ENCODE assay signal across 2 cellular contexts in genomic region chr20:62832951-62833391, GRCh38.
TF ChIP-seq lines count a peak whose summit lies in the region.

No MANE protein-coding gene starts in this region.

TF ChIP-seq in SK-N-SH, 30 proteins besides CTCF, POLR2A, EP300 and RAD21:
- TF ChIP-seq MEF2A (IDR thresholded peaks at IDR 0.05; ENCODE audit: borderline replicate concordance, low read depth) (no peak), NRF1 (IDR thresholded peaks at IDR 0.05; ENCODE audit: low read depth, low read length) (no peak), SIN3A (IDR thresholded peaks at IDR 0.05; ENCODE audit: borderline replicate concordance, low read depth, low read length) (no peak), RXRA (IDR thresholded peaks at IDR 0.05; ENCODE audit: borderline replicate concordance, low read depth) (no peak), REST (IDR thresholded peaks at IDR 0.05; ENCODE audit: low read depth, low read length) (no peak), TCF12 (IDR thresholded peaks at IDR 0.05) (no peak), JUND (IDR thresholded peaks at IDR 0.05) (no peak), USF1 (IDR thresholded peaks at IDR 0.05; ENCODE audit: borderline replicate concordance, low read depth) (no peak)

TF ChIP-seq in SK-N-SH treated with all-trans-retinoic acid at 6 μM for 48 hours, 23 proteins besides CTCF, POLR2A, EP300 and RAD21:
- TF ChIP-seq RARB (CRISPR knock-in tag; IDR thresholded peaks at IDR 0.05) (no peak), GLIS3 (CRISPR knock-in tag; IDR thresholded peaks at IDR 0.05) (no peak), TSHZ2 (CRISPR knock-in tag; IDR thresholded peaks at IDR 0.05) (no peak), PPARA (CRISPR knock-in tag; IDR thresholded peaks at IDR 0.05; ENCODE audit: borderline replicate concordance) (no peak), ZNF8 (CRISPR knock-in tag; IDR thresholded peaks at IDR 0.05) (no peak)
